ENCODE assay signal across 26 cellular contexts in the genomic region with DNA sequence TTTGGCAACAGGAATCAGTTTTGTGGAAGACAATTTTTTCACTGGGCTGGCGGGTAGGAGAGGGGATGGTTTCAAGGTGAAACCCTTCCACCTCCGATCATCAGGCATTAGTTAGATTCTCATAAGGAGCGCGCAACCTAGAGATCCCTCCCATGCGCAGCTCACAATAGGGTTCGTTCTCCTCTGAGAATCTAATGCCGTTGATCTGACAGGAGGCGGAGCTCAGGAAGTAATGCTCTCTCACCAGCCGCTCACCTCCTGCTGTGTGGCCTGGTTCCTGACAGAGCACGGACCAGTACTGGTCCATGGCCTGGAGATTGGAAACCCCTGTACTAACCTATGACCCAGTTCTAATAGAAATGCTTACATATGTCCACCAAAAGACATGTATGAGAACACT.
"Had no signal": no experiment of that assay in that cellular context is flagged by ENCODE, and none has a peak within 500 bp of the region (broad histone marks: within the 10 kb centered on the region; RNA-seq: fewer than 3 reads in every experiment).

No MANE protein-coding gene starts in this region.

- DNase-seq: activated B cell treated with CpG ODN at 0.5 μM for 24 hours; activated CD4-positive, alpha-beta memory T cell treated with anti-CD3 and anti-CD28 coated beads, Interleukin-2, amount 10 ng/mL, durations not matched to agents 7 days and 5 days; activated CD4-positive, alpha-beta T cell treated with anti-CD3 and anti-CD28 coated beads for 1 hour; activated CD4-positive, alpha-beta T cell treated with anti-CD3 and anti-CD28 coated beads, Interleukin-2, amount 10 ng/mL, durations not matched to agents 7 days and 5 days; activated gamma-delta T cell; activated naive CD4-positive, alpha-beta T cell treated with anti-CD3 and anti-CD28 coated beads, Interleukin-2, amount 10 ng/mL, durations not matched to agents 7 days and 5 days; activated naive CD8-positive, alpha-beta T cell treated with anti-CD3 and anti-CD28 coated beads for 36 hours; activated T-cell treated with anti-CD3 and anti-CD28 coated beads for 4 hours; activated T-cell treated with anti-CD3 and anti-CD28 coated beads, Interleukin-2, amount 50 U/mL, for 48 hours; brain microvascular endothelial cell; Kasumi-1; KBM-7; NCI-H1105 treated with DMSO at 0.1 percent for 48 hours; NCI-H1436 treated with DMSO at 0.1 percent for 48 hours; NCI-H1930; NCI-H2171; NCI-H345; NCI-H524 treated with DMSO at 0.1 percent for 48 hours; Peyer's patch; SHP77; SW 1271 had no signal

- H3K36me3 ChIP-seq: brain microvascular endothelial cell, SJSA1 had no signal

- H3K4me1 ChIP-seq: Peyer's patch had no signal

- H3K27me3 Mint-ChIP-seq: activated B cell treated with CpG ODN at 0.5 μM for 24 hours; activated CD4-positive, alpha-beta memory T cell treated with anti-CD3 and anti-CD28 coated beads, Interleukin-2, amount 10 ng/mL, durations not matched to agents 7 days and 5 days; activated CD4-positive, alpha-beta T cell treated with anti-CD3 and anti-CD28 coated beads, Interleukin-2, amount 10 ng/mL, durations not matched to agents 7 days and 5 days; activated naive CD4-positive, alpha-beta T cell treated with anti-CD3 and anti-CD28 coated beads, Interleukin-2, amount 10 ng/mL, durations not matched to agents 7 days and 5 days; activated naive CD8-positive, alpha-beta T cell treated with anti-CD3 and anti-CD28 coated beads for 36 hours; activated T-helper 17 cell treated with anti-CD3 and anti-CD28 coated beads, Interleukin-2, amount 50 U/mL, for 72 hours had no signal

- H3K27me3 ChIP-seq: brain microvascular endothelial cell, cardiac muscle cell, Peyer's patch, SJSA1 had no signal

- H3K4me3 Mint-ChIP-seq: activated B cell treated with CpG ODN at 0.5 μM for 24 hours; activated CD4-positive, alpha-beta memory T cell treated with anti-CD3 and anti-CD28 coated beads, Interleukin-2, amount 10 ng/mL, durations not matched to agents 7 days and 5 days; activated CD4-positive, alpha-beta T cell treated with anti-CD3 and anti-CD28 coated beads, Interleukin-2, amount 10 ng/mL, durations not matched to agents 7 days and 5 days; activated naive CD4-positive, alpha-beta T cell treated with anti-CD3 and anti-CD28 coated beads, Interleukin-2, amount 10 ng/mL, durations not matched to agents 7 days and 5 days; activated naive CD8-positive, alpha-beta T cell treated with anti-CD3 and anti-CD28 coated beads for 36 hours; activated T-helper 17 cell treated with anti-CD3 and anti-CD28 coated beads, Interleukin-2, amount 50 U/mL, for 72 hours; T-helper 1 cell treated with Interleukin-12 subunit alpha and Interleukin-12 subunit beta and Interleukin-4 antibody, amounts not matched to agents 30 μg/mL and 1 μg/mL, for 36 hours had no signal

- H3K27ac ChIP-seq: brain microvascular endothelial cell, cardiac muscle cell, Peyer's patch, SJSA1 had no signal

- H3K4me3 ChIP-seq: cardiac muscle cell, Peyer's patch, SJSA1 had no signal

- ATAC-seq: activated T-helper 17 cell treated with anti-CD3 and anti-CD28 coated beads, Interleukin-2, amount 50 U/mL, for 72 hours; SK-N-SH treated with all-trans-retinoic acid at 6 μM for 48 hours had no signal

- H3K27ac Mint-ChIP-seq: activated B cell treated with CpG ODN at 0.5 μM for 24 hours; activated CD4-positive, alpha-beta memory T cell treated with anti-CD3 and anti-CD28 coated beads, Interleukin-2, amount 10 ng/mL, durations not matched to agents 7 days and 5 days; activated CD4-positive, alpha-beta T cell treated with anti-CD3 and anti-CD28 coated beads, Interleukin-2, amount 10 ng/mL, durations not matched to agents 7 days and 5 days; activated naive CD4-positive, alpha-beta T cell treated with anti-CD3 and anti-CD28 coated beads, Interleukin-2, amount 10 ng/mL, durations not matched to agents 7 days and 5 days; activated naive CD8-positive, alpha-beta T cell treated with anti-CD3 and anti-CD28 coated beads for 36 hours; activated T-helper 17 cell treated with anti-CD3 and anti-CD28 coated beads, Interleukin-2, amount 50 U/mL, for 72 hours; T-helper 1 cell treated with Interleukin-12 subunit alpha and Interleukin-12 subunit beta and Interleukin-4 antibody, amounts not matched to agents 30 μg/mL and 1 μg/mL, for 36 hours had no signal

- H3K4me1 Mint-ChIP-seq: activated B cell treated with CpG ODN at 0.5 μM for 24 hours; activated CD4-positive, alpha-beta memory T cell treated with anti-CD3 and anti-CD28 coated beads, Interleukin-2, amount 10 ng/mL, durations not matched to agents 7 days and 5 days; activated naive CD8-positive, alpha-beta T cell treated with anti-CD3 and anti-CD28 coated beads for 36 hours had no signal

- H3K9me3 Mint-ChIP-seq: activated CD4-positive, alpha-beta memory T cell treated with anti-CD3 and anti-CD28 coated beads, Interleukin-2, amount 10 ng/mL, durations not matched to agents 7 days and 5 days; activated naive CD4-positive, alpha-beta T cell treated with anti-CD3 and anti-CD28 coated beads, Interleukin-2, amount 10 ng/mL, durations not matched to agents 7 days and 5 days; activated T-helper 17 cell treated with anti-CD3 and anti-CD28 coated beads, Interleukin-2, amount 50 U/mL, for 72 hours had no signal

- H3K9me3 ChIP-seq: Peyer's patch, SJSA1 had no signal
